Comparison of ENCODE assay signal across 1 cellular context in the genomic region with DNA sequence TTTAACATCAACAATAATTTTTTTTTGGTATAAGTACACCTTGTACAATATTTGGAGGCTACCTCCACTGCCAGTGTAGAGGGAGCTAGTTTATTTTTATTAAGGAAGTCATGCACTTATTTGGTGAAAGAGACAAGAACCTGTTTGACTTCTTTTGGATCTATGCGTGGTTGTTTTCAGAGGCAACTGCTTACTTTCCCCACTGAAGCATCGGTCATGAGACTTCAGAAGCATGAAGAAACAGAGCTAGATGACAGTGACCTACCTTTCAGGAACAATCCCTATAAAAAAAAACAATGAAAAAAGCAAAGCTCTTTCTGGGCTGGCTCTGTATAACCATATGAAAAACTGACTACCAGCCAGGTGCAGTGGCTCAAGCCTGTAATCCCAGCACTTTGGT.
TF ChIP-seq lines count a peak whose summit lies in the region.

No MANE protein-coding gene starts in this region.

TF ChIP-seq in HepG2, 621 proteins besides CTCF, POLR2A, EP300 and RAD21:
- TF ChIP-seq, protein P1, sequence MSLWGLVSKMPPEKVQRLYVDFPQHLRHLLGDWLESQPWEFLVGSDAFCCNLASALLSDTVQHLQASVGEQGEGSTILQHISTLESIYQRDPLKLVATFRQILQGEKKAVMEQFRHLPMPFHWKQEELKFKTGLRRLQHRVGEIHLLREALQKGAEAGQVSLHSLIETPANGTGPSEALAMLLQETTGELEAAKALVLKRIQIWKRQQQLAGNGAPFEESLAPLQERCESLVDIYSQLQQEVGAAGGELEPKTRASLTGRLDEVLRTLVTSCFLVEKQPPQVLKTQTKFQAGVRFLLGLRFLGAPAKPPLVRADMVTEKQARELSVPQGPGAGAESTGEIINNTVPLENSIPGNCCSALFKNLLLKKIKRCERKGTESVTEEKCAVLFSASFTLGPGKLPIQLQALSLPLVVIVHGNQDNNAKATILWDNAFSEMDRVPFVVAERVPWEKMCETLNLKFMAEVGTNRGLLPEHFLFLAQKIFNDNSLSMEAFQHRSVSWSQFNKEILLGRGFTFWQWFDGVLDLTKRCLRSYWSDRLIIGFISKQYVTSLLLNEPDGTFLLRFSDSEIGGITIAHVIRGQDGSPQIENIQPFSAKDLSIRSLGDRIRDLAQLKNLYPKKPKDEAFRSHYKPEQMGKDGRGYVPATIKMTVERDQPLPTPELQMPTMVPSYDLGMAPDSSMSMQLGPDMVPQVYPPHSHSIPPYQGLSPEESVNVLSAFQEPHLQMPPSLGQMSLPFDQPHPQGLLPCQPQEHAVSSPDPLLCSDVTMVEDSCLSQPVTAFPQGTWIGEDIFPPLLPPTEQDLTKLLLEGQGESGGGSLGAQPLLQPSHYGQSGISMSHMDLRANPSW (CRISPR knock-in tag; IDR thresholded peaks at IDR 0.05; ENCODE audit: borderline replicate concordance): no peak
- TF ChIP-seq FOXA3 (CRISPR knock-in tag; IDR thresholded peaks at IDR 0.05): no peak
- TF ChIP-seq, protein P2, sequence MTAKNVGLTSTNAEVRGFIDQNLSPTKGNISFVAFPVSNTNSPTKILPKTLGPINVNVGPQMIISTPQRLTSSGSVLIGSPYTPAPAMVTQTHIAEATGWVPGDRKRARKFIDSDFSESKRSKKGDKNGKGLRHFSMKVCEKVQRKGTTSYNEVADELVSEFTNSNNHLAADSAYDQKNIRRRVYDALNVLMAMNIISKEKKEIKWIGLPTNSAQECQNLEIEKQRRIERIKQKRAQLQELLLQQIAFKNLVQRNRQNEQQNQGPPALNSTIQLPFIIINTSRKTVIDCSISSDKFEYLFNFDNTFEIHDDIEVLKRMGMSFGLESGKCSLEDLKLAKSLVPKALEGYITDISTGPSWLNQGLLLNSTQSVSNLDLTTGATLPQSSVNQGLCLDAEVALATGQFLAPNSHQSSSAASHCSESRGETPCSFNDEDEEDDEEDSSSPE (CRISPR knock-in tag; IDR thresholded peaks at IDR 0.05): no peak
- TF ChIP-seq, protein P3, sequence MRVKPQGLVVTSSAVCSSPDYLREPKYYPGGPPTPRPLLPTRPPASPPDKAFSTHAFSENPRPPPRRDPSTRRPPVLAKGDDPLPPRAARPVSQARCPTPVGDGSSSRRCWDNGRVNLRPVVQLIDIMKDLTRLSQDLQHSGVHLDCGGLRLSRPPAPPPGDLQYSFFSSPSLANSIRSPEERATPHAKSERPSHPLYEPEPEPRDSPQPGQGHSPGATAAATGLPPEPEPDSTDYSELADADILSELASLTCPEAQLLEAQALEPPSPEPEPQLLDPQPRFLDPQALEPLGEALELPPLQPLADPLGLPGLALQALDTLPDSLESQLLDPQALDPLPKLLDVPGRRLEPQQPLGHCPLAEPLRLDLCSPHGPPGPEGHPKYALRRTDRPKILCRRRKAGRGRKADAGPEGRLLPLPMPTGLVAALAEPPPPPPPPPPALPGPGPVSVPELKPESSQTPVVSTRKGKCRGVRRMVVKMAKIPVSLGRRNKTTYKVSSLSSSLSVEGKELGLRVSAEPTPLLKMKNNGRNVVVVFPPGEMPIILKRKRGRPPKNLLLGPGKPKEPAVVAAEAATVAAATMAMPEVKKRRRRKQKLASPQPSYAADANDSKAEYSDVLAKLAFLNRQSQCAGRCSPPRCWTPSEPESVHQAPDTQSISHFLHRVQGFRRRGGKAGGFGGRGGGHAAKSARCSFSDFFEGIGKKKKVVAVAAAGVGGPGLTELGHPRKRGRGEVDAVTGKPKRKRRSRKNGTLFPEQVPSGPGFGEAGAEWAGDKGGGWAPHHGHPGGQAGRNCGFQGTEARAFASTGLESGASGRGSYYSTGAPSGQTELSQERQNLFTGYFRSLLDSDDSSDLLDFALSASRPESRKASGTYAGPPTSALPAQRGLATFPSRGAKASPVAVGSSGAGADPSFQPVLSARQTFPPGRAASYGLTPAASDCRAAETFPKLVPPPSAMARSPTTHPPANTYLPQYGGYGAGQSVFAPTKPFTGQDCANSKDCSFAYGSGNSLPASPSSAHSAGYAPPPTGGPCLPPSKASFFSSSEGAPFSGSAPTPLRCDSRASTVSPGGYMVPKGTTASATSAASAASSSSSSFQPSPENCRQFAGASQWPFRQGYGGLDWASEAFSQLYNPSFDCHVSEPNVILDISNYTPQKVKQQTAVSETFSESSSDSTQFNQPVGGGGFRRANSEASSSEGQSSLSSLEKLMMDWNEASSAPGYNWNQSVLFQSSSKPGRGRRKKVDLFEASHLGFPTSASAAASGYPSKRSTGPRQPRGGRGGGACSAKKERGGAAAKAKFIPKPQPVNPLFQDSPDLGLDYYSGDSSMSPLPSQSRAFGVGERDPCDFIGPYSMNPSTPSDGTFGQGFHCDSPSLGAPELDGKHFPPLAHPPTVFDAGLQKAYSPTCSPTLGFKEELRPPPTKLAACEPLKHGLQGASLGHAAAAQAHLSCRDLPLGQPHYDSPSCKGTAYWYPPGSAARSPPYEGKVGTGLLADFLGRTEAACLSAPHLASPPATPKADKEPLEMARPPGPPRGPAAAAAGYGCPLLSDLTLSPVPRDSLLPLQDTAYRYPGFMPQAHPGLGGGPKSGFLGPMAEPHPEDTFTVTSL (CRISPR knock-in tag; IDR thresholded peaks at IDR 0.05; ENCODE audit: borderline replicate concordance): no peak
- TF ChIP-seq SETDB1 (CRISPR knock-in tag; IDR thresholded peaks at IDR 0.05; ENCODE audit: borderline replicate concordance): no peak
- TF ChIP-seq, protein P4, sequence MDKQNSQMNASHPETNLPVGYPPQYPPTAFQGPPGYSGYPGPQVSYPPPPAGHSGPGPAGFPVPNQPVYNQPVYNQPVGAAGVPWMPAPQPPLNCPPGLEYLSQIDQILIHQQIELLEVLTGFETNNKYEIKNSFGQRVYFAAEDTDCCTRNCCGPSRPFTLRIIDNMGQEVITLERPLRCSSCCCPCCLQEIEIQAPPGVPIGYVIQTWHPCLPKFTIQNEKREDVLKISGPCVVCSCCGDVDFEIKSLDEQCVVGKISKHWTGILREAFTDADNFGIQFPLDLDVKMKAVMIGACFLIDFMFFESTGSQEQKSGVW (CRISPR knock-in tag; IDR thresholded peaks at IDR 0.05; ENCODE audit: borderline replicate concordance): no peak
- TF ChIP-seq ZNF660 (CRISPR knock-in tag; IDR thresholded peaks at IDR 0.05; ENCODE audit: borderline replicate concordance, low read depth): no peak
- no peak for TF ChIP-seq CREB1 (IDR thresholded peaks at IDR 0.05)
- TF ChIP-seq CREB1 (CRISPR knock-in tag; IDR thresholded peaks at IDR 0.05): no peak
- no peak for TF ChIP-seq RARA (CRISPR knock-in tag; IDR thresholded peaks at IDR 0.05)
- TF ChIP-seq IKZF4 (CRISPR knock-in tag; IDR thresholded peaks at IDR 0.05; ENCODE audit: borderline replicate concordance, low read depth, not compliant biosample characterization): no peak
- TF ChIP-seq ZNF264 (CRISPR knock-in tag; IDR thresholded peaks at IDR 0.05): no peak
- TF ChIP-seq, protein P5, sequence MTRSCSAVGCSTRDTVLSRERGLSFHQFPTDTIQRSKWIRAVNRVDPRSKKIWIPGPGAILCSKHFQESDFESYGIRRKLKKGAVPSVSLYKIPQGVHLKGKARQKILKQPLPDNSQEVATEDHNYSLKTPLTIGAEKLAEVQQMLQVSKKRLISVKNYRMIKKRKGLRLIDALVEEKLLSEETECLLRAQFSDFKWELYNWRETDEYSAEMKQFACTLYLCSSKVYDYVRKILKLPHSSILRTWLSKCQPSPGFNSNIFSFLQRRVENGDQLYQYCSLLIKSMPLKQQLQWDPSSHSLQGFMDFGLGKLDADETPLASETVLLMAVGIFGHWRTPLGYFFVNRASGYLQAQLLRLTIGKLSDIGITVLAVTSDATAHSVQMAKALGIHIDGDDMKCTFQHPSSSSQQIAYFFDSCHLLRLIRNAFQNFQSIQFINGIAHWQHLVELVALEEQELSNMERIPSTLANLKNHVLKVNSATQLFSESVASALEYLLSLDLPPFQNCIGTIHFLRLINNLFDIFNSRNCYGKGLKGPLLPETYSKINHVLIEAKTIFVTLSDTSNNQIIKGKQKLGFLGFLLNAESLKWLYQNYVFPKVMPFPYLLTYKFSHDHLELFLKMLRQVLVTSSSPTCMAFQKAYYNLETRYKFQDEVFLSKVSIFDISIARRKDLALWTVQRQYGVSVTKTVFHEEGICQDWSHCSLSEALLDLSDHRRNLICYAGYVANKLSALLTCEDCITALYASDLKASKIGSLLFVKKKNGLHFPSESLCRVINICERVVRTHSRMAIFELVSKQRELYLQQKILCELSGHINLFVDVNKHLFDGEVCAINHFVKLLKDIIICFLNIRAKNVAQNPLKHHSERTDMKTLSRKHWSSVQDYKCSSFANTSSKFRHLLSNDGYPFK (CRISPR knock-in tag; IDR thresholded peaks at IDR 0.05; ENCODE audit: borderline replicate concordance): no peak
- TF ChIP-seq ZSCAN20 (CRISPR knock-in tag; IDR thresholded peaks at IDR 0.05; ENCODE audit: borderline replicate concordance): no peak
- TF ChIP-seq DR1 (CRISPR knock-in tag; IDR thresholded peaks at IDR 0.05): no peak
- no peak for TF ChIP-seq NKX3-1 (CRISPR knock-in tag; IDR thresholded peaks at IDR 0.05)
- TF ChIP-seq, protein P6, sequence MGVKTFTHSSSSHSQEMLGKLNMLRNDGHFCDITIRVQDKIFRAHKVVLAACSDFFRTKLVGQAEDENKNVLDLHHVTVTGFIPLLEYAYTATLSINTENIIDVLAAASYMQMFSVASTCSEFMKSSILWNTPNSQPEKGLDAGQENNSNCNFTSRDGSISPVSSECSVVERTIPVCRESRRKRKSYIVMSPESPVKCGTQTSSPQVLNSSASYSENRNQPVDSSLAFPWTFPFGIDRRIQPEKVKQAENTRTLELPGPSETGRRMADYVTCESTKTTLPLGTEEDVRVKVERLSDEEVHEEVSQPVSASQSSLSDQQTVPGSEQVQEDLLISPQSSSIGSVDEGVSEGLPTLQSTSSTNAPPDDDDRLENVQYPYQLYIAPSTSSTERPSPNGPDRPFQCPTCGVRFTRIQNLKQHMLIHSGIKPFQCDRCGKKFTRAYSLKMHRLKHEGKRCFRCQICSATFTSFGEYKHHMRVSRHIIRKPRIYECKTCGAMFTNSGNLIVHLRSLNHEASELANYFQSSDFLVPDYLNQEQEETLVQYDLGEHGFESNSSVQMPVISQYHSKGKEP (CRISPR knock-in tag; IDR thresholded peaks at IDR 0.05): no peak
- TF ChIP-seq, protein P7, sequence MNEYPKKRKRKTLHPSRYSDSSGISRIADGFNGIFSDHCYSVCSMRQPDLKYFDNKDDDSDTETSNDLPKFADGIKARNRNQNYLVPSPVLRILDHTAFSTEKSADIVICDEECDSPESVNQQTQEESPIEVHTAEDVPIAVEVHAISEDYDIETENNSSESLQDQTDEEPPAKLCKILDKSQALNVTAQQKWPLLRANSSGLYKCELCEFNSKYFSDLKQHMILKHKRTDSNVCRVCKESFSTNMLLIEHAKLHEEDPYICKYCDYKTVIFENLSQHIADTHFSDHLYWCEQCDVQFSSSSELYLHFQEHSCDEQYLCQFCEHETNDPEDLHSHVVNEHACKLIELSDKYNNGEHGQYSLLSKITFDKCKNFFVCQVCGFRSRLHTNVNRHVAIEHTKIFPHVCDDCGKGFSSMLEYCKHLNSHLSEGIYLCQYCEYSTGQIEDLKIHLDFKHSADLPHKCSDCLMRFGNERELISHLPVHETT (CRISPR knock-in tag; conservative IDR thresholded peaks at IDR 0.05): no peak
